ENCODE assay signal across 29 cellular contexts in the genomic region with DNA sequence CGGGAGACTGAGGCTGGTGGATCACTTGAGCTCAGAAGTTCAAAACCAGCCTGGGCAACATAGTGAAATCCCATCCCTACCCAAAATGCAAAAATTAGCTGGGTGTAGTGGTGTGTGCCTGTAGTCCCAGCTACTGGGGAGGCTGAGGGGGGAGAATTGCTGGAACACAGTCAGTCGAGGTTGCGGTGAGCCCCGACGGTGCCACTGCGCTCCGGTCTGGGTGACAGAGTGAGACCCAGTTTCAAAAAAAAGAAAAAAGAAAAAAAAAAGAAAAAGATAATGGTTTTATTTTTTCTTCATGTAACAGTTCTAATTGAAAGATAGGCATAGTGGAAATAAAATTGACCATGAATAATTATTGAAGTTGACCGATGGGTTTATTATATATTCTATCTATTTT.
"Had no signal": no experiment of that assay in that cellular context is flagged by ENCODE, and none has a peak within 500 bp of the region (broad histone marks: within the 10 kb centered on the region; RNA-seq: fewer than 3 reads in every experiment).

No MANE protein-coding gene starts in this region.

- H3K9me3 ChIP-seq: colonic mucosa, gastroesophageal sphincter, mucosa of descending colon, right atrium auricular region, thyroid gland, upper lobe of left lung had no signal

- H3K27me3 ChIP-seq: colonic mucosa, gastroesophageal sphincter, neural progenitor cell, right atrium auricular region, thyroid gland, upper lobe of left lung had no signal

- H3K4me3 Mint-ChIP-seq: dendritic cell treated with granulocyte-macrophage colony-stimulating factor and Interleukin-4, amounts not matched to agents 40 ng/mL and 50 ng/mL, for 4 days; endodermal cell; memory B cell; mesothelial cell of epicardium; nephron; neural progenitor cell had no signal

- H3K9me3 Mint-ChIP-seq: dendritic cell treated with granulocyte-macrophage colony-stimulating factor and Interleukin-4, amounts not matched to agents 40 ng/mL and 50 ng/mL, for 4 days; endodermal cell; memory B cell; mesothelial cell of epicardium; naive thymus-derived CD4-positive, alpha-beta T cell; nephron; neural progenitor cell; stimulated activated naive CD8-positive, alpha-beta T cell treated with anti-CD3 and anti-CD28 coated beads, Interleukin-15, amount 100 ng/mL, for 72 hours had no signal

- H3K79me2 ChIP-seq: parathyroid adenoma had no signal

- H3K27me3 Mint-ChIP-seq: dendritic cell treated with granulocyte-macrophage colony-stimulating factor and Interleukin-4, amounts not matched to agents 40 ng/mL and 50 ng/mL, for 4 days; memory B cell; naive thymus-derived CD4-positive, alpha-beta T cell; progenitor cell of endocrine pancreas; stimulated activated naive CD8-positive, alpha-beta T cell treated with anti-CD3 and anti-CD28 coated beads, Interleukin-15, amount 100 ng/mL, for 72 hours had no signal

- H3K27ac Mint-ChIP-seq: dendritic cell treated with granulocyte-macrophage colony-stimulating factor and Interleukin-4, amounts not matched to agents 40 ng/mL and 50 ng/mL, for 4 days; endodermal cell; memory B cell; mesothelial cell of epicardium; nephron; neural progenitor cell; progenitor cell of endocrine pancreas; stimulated activated naive CD8-positive, alpha-beta T cell treated with anti-CD3 and anti-CD28 coated beads, Interleukin-15, amount 100 ng/mL, for 72 hours had no signal

- H3K36me3 ChIP-seq: colonic mucosa, gastroesophageal sphincter, neural progenitor cell, right atrium auricular region, thyroid gland, upper lobe of left lung had no signal

- H3K4me2 ChIP-seq: neural progenitor cell, smooth muscle cell had no signal

- H3K36me3 Mint-ChIP-seq: memory B cell, mesothelial cell of epicardium, neural progenitor cell had no signal

- H3K4me1 Mint-ChIP-seq: nephron, neural progenitor cell had no signal

- ATAC-seq: esophagus mucosa; gastroesophageal sphincter; naive thymus-derived CD4-positive, alpha-beta T cell; sciatic nerve; stimulated activated naive CD8-positive, alpha-beta T cell treated with anti-CD3 and anti-CD28 coated beads, Interleukin-15, amount 100 ng/mL, for 72 hours had no signal

- H3K4me3 ChIP-seq: colonic mucosa, gastroesophageal sphincter, lung, mucosa of descending colon, neural progenitor cell, right atrium auricular region, smooth muscle cell, thyroid gland, upper lobe of left lung had no signal

- FAIRE-seq: urothelium cell line had no signal

- H2AFZ ChIP-seq: neural progenitor cell, parathyroid adenoma had no signal

- DNase-seq: effector CD8-positive, alpha-beta T cell; endodermal cell; foreskin fibroblast; kidney; stimulated activated CD4-positive, alpha-beta T cell treated with anti-CD3 and anti-CD28 coated beads, Interleukin-12 subunit alpha, Interleukin-12 subunit beta, amount 100 ng/mL, for 4 hours; stimulated activated CD4-positive, alpha-beta T cell treated with anti-CD3 and anti-CD28 coated beads, Interleukin-1b, Interleukin-23, amount 100 ng/mL, for 48 hours; stimulated activated CD4-positive, alpha-beta T cell treated with anti-CD3 and anti-CD28 coated beads, Interleukin-4, amount 100 ng/mL, for 1 hour; stimulated activated CD8-positive, alpha-beta memory T cell treated with anti-CD3 and anti-CD28 coated beads, Interleukin-4, amount 100 ng/mL, for 48 hours; stimulated activated naive CD8-positive, alpha-beta T cell treated with anti-CD3 and anti-CD28 coated beads, Interleukin-15, amount 100 ng/mL, for 72 hours; thyroid gland had no signal

- H3K4me1 ChIP-seq: colonic mucosa, neural progenitor cell, parathyroid adenoma, right atrium auricular region, thyroid gland, upper lobe of left lung had no signal

- H3K9ac ChIP-seq: neural progenitor cell, parathyroid adenoma had no signal

- H3K27ac ChIP-seq: epithelial cell of prostate, gastroesophageal sphincter, neural progenitor cell, parathyroid adenoma, right atrium auricular region, thyroid gland, upper lobe of left lung had no signal
